In the genomic region with DNA sequence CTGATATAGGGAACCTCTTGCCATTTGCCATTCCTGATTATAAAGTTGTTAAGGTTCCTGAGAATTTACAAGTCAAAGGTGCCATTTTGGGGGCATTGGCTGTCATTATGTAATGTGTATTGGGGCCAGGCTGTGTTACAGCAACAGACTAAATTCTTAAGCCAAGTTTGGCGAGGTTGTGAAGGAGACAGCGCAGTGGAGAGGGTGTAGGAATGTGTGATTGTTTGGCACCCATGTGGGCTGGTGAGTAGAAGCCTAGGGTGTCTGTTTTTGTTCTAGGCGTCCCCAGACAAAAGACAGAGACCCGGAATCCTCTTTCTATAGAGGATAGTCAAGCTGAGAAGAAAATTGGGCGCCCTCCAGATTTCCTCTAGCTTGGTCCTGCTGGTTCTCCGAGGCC, we compare ENCODE assay signal across 1 cellular context.
TF ChIP-seq lines count a peak whose summit lies in the region.

No MANE protein-coding gene starts in this region.

TF ChIP-seq in WTC11, 78 proteins besides CTCF, POLR2A, EP300 and RAD21:
- TF ChIP-seq, protein P1, sequence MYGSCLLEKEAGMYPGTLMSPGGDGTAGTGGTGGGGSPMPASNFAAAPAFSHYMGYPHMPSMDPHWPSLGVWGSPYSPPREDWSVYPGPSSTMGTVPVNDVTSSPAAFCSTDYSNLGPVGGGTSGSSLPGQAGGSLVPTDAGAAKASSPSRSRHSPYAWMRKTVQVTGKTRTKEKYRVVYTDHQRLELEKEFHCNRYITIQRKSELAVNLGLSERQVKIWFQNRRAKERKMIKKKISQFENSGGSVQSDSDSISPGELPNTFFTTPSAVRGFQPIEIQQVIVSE (CRISPR knock-in tag; IDR thresholded peaks at IDR 0.05; ENCODE audit: borderline replicate concordance): no peak
- TF ChIP-seq, protein P2, sequence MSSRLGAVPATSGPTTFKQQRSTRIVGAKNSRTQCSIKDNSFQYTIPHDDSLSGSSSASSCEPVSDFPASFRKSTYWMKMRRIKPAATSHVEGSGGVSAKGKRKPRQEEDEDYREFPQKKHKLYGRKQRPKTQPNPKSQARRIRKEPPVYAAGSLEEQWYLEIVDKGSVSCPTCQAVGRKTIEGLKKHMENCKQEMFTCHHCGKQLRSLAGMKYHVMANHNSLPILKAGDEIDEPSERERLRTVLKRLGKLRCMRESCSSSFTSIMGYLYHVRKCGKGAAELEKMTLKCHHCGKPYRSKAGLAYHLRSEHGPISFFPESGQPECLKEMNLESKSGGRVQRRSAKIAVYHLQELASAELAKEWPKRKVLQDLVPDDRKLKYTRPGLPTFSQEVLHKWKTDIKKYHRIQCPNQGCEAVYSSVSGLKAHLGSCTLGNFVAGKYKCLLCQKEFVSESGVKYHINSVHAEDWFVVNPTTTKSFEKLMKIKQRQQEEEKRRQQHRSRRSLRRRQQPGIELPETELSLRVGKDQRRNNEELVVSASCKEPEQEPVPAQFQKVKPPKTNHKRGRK (CRISPR knock-in tag; IDR thresholded peaks at IDR 0.05; ENCODE audit: borderline replicate concordance): no peak
- TF ChIP-seq, protein P3, sequence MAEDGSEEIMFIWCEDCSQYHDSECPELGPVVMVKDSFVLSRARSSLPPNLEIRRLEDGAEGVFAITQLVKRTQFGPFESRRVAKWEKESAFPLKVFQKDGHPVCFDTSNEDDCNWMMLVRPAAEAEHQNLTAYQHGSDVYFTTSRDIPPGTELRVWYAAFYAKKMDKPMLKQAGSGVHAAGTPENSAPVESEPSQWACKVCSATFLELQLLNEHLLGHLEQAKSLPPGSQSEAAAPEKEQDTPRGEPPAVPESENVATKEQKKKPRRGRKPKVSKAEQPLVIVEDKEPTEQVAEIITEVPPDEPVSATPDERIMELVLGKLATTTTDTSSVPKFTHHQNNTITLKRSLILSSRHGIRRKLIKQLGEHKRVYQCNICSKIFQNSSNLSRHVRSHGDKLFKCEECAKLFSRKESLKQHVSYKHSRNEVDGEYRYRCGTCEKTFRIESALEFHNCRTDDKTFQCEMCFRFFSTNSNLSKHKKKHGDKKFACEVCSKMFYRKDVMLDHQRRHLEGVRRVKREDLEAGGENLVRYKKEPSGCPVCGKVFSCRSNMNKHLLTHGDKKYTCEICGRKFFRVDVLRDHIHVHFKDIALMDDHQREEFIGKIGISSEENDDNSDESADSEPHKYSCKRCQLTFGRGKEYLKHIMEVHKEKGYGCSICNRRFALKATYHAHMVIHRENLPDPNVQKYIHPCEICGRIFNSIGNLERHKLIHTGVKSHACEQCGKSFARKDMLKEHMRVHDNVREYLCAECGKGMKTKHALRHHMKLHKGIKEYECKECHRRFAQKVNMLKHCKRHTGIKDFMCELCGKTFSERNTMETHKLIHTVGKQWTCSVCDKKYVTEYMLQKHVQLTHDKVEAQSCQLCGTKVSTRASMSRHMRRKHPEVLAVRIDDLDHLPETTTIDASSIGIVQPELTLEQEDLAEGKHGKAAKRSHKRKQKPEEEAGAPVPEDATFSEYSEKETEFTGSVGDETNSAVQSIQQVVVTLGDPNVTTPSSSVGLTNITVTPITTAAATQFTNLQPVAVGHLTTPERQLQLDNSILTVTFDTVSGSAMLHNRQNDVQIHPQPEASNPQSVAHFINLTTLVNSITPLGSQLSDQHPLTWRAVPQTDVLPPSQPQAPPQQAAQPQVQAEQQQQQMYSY (CRISPR knock-in tag; IDR thresholded peaks at IDR 0.05): no peak
- TF ChIP-seq, protein P4, sequence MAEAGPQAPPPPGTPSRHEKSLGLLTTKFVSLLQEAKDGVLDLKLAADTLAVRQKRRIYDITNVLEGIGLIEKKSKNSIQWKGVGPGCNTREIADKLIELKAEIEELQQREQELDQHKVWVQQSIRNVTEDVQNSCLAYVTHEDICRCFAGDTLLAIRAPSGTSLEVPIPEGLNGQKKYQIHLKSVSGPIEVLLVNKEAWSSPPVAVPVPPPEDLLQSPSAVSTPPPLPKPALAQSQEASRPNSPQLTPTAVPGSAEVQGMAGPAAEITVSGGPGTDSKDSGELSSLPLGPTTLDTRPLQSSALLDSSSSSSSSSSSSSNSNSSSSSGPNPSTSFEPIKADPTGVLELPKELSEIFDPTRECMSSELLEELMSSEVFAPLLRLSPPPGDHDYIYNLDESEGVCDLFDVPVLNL (CRISPR knock-in tag; IDR thresholded peaks at IDR 0.05; ENCODE audit: borderline replicate concordance, low read depth): no peak
- TF ChIP-seq GRHL2 (CRISPR knock-in tag; IDR thresholded peaks at IDR 0.05; ENCODE audit: insufficient replicate concordance, severe bottlenecking): no peak
- TF ChIP-seq MXD4 (CRISPR knock-in tag; IDR thresholded peaks at IDR 0.05; ENCODE audit: borderline replicate concordance): no peak
- no peak for TF ChIP-seq CREB1 (CRISPR knock-in tag; IDR thresholded peaks at IDR 0.05)
- no peak for TF ChIP-seq ATF1 (CRISPR knock-in tag; IDR thresholded peaks at IDR 0.05)
- TF ChIP-seq FOXK1 (CRISPR knock-in tag; IDR thresholded peaks at IDR 0.05): no peak
- TF ChIP-seq IRF2 (CRISPR knock-in tag; IDR thresholded peaks at IDR 0.05; ENCODE audit: borderline replicate concordance, low read depth): no peak
- TF ChIP-seq, protein P5, sequence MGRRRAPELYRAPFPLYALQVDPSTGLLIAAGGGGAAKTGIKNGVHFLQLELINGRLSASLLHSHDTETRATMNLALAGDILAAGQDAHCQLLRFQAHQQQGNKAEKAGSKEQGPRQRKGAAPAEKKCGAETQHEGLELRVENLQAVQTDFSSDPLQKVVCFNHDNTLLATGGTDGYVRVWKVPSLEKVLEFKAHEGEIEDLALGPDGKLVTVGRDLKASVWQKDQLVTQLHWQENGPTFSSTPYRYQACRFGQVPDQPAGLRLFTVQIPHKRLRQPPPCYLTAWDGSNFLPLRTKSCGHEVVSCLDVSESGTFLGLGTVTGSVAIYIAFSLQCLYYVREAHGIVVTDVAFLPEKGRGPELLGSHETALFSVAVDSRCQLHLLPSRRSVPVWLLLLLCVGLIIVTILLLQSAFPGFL (CRISPR knock-in tag; IDR thresholded peaks at IDR 0.05; ENCODE audit: borderline replicate concordance): no peak
- TF ChIP-seq HMGA2 (CRISPR knock-in tag; IDR thresholded peaks at IDR 0.05): no peak
- TF ChIP-seq, protein P6, sequence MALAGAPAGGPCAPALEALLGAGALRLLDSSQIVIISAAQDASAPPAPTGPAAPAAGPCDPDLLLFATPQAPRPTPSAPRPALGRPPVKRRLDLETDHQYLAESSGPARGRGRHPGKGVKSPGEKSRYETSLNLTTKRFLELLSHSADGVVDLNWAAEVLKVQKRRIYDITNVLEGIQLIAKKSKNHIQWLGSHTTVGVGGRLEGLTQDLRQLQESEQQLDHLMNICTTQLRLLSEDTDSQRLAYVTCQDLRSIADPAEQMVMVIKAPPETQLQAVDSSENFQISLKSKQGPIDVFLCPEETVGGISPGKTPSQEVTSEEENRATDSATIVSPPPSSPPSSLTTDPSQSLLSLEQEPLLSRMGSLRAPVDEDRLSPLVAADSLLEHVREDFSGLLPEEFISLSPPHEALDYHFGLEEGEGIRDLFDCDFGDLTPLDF (CRISPR knock-in tag; IDR thresholded peaks at IDR 0.05): no peak
- no peak for TF ChIP-seq NR3C1 (CRISPR knock-in tag; conservative IDR thresholded peaks at IDR 0.05; ENCODE audit: low read depth)
- TF ChIP-seq, protein P7, sequence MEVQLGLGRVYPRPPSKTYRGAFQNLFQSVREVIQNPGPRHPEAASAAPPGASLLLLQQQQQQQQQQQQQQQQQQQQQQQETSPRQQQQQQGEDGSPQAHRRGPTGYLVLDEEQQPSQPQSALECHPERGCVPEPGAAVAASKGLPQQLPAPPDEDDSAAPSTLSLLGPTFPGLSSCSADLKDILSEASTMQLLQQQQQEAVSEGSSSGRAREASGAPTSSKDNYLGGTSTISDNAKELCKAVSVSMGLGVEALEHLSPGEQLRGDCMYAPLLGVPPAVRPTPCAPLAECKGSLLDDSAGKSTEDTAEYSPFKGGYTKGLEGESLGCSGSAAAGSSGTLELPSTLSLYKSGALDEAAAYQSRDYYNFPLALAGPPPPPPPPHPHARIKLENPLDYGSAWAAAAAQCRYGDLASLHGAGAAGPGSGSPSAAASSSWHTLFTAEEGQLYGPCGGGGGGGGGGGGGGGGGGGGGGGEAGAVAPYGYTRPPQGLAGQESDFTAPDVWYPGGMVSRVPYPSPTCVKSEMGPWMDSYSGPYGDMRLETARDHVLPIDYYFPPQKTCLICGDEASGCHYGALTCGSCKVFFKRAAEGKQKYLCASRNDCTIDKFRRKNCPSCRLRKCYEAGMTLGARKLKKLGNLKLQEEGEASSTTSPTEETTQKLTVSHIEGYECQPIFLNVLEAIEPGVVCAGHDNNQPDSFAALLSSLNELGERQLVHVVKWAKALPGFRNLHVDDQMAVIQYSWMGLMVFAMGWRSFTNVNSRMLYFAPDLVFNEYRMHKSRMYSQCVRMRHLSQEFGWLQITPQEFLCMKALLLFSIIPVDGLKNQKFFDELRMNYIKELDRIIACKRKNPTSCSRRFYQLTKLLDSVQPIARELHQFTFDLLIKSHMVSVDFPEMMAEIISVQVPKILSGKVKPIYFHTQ (CRISPR knock-in tag; IDR thresholded peaks at IDR 0.05): no peak
- no peak for TF ChIP-seq ZNF219 (CRISPR knock-in tag; IDR thresholded peaks at IDR 0.05; ENCODE audit: borderline replicate concordance)
- TF ChIP-seq, protein P8, sequence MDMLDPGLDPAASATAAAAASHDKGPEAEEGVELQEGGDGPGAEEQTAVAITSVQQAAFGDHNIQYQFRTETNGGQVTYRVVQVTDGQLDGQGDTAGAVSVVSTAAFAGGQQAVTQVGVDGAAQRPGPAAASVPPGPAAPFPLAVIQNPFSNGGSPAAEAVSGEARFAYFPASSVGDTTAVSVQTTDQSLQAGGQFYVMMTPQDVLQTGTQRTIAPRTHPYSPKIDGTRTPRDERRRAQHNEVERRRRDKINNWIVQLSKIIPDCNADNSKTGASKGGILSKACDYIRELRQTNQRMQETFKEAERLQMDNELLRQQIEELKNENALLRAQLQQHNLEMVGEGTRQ (CRISPR knock-in tag; IDR thresholded peaks at IDR 0.05): no peak
- TF ChIP-seq TCF7 (CRISPR knock-in tag; IDR thresholded peaks at IDR 0.05; ENCODE audit: low read depth): no peak
TF ChIP-seq in WTC11: peak in this region for 0.
